Comparison of ENCODE assay signal across 9 cellular contexts in genomic region chr15:75732809-75733451, GRCh38. TPM values are rescaled to one million over a fixed set of nuclear protein-coding genes. Genes with fewer than 3 reads are reported as not detected.
DNase-seq lines count a peak whose midpoint lies in the region; ATAC-seq and TF ChIP-seq lines count a peak whose summit lies in the region.
"Had no signal": no experiment of that assay in that cellular context is flagged by ENCODE, and none has a peak within 500 bp of the region (broad histone marks: within the 10 kb centered on the region; RNA-seq: fewer than 3 reads in every experiment).

No MANE protein-coding gene starts in this region.

- ATAC-seq in GM19351 (IDR thresholded peaks at IDR 0.05; ENCODE audit: unreplicated experiment), result peak; percentile 60
- no peak for ATAC-seq in GM21619 (IDR thresholded peaks at IDR 0.05; ENCODE audit: unreplicated experiment)

- H3K36me3 ChIP-seq in BE2C, result no peaks in the 10 kb centered on the region
- H3K36me3 ChIP-seq in fibroblast of lung (ENCODE audit: control insufficient read depth, insufficient read depth, low read length), result no peaks in the 10 kb centered on the region

- H2AFZ ChIP-seq in fibroblast of lung (ENCODE audit: low read length), result peak overlapping the region; percentile 42

- H3K4me2 ChIP-seq in fibroblast of lung (ENCODE audit: extremely low read depth, insufficient read depth, low read length), result no peak overlapping the region

- H3K79me2 ChIP-seq in fibroblast of lung (ENCODE audit: control insufficient read depth, insufficient read depth, low read length), result no peaks in the 10 kb centered on the region

- H3K27ac ChIP-seq in fibroblast of lung (ENCODE audit: insufficient read depth, low read length), result no peak overlapping the region

- H3K27me3 Mint-ChIP-seq in nephron (ENCODE audit: low read depth), result peaks cover 1% of the 10 kb centered on the region

- H3K27ac Mint-ChIP-seq in nephron, result peak overlapping the region; percentile 95 to 100 (median 95)

- H3K9me3 Mint-ChIP-seq in nephron, result no peaks in the 10 kb centered on the region

- H3K4me1 Mint-ChIP-seq in nephron, result peaks cover 54% of the 10 kb centered on the region

- DNase-seq in BE2C, result peak; percentile 84
- peak; percentile 10 to 47 for DNase-seq in NOMO-1 (lab: John Stamatoyannopoulos, UW; ENCODE audit: unreplicated experiment in 2 of 2)
- peak; percentile 44 for DNase-seq in activated CD8-positive, alpha-beta memory T cell treated with anti-CD3 and anti-CD28 coated beads, Interleukin-2, amount 50 U/mL, for 4 hours
- peak; percentile 51 to 73 for DNase-seq in fibroblast of lung (ENCODE audit: low read depth in 2 of 2)
- peak; percentile 79 for DNase-seq in ureter (ENCODE audit: low spot score)

- TF ChIP-seq CTCF in BE2C (IDR thresholded peaks at IDR 0.05; ENCODE audit: low read depth, low read length) (peak; percentile 84), fibroblast of lung (conservative IDR thresholded peaks at IDR 0.05 in 1 of 2, IDR thresholded peaks at IDR 0.05 in 1 of 2; ENCODE audit: low read depth in 1 of 2, low read length in 2 of 2) (peak; percentile 74 to 90), nephron (IDR thresholded peaks at IDR 0.05; ENCODE audit: unreplicated experiment in 3 of 3) (peak; percentile 84 to 91 (median 85))

- H3K4me3 Mint-ChIP-seq in nephron, result peak overlapping the region; percentile 59 to 70 (median 66)

- no peak overlapping the region for H3K9ac ChIP-seq in fibroblast of lung (ENCODE audit: insufficient read depth, low read length)

- H3K27me3 ChIP-seq in BE2C (no peaks in the 10 kb centered on the region), fibroblast of lung (ENCODE audit: control insufficient read depth, insufficient read depth, low read length) (no peaks in the 10 kb centered on the region)

- H3K4me3 ChIP-seq in BE2C (ENCODE audit: low read depth, low read length) (peak overlapping the region; percentile 5; the same call in 1 of the 2 replicates), fibroblast of lung (replicated peaks in 1 of 4; ENCODE audit: control extremely low read depth in 1 of 4, insufficient read depth in 1 of 4, low read depth in 3 of 4, low read length in 4 of 4) (no peak overlapping the region)
- H3K4me3 ChIP-seq: skin epidermis had no signal

- H3K4me1 ChIP-seq in BE2C (peaks cover 17% of the 10 kb centered on the region), fibroblast of lung (ENCODE audit: control insufficient read depth, extremely low read depth, insufficient read depth, low read length) (peaks cover 4% of the 10 kb centered on the region)

- H3K36me3 Mint-ChIP-seq in nephron (ENCODE audit: low read depth), result no peaks in the 10 kb centered on the region

- H3K9me3 ChIP-seq in BE2C (no peaks in the 10 kb centered on the region), fibroblast of lung (ENCODE audit: control insufficient read depth, insufficient read depth, low read depth, low read length) (no peaks in the 10 kb centered on the region)

- H4K20me1 ChIP-seq in fibroblast of lung (ENCODE audit: control insufficient read depth, extremely low read depth, insufficient read depth, low read length), result no peaks in the 10 kb centered on the region

RNA-seq across cellular contexts. Expression of gene CSPG4, which starts 20.3 kb away (rescaled TPM):
- polyA plus RNA-seq in BE2C (2012; ENCODE audit: insufficient read depth, insufficient read length, low read depth), result 5.9 TPM
- total RNA-seq in fibroblast of lung (26.5 and 109 TPM in 2 replicates), ureter (31.0 TPM)
- polyA plus RNA-seq in fibroblast of lung, result 14.5 and 23.1 TPM in 2 replicates
- 47.8 and 91.2 TPM in 2 replicates for polyA plus RNA-seq in fibroblast of lung (2012)
- 130 and 217 TPM in 2 replicates for polyA minus RNA-seq in fibroblast of lung (ENCODE audit: low replicate concordance)

Comparison
In these comparisons a context has a peak if more than half of its experiments do, and no peak if none do; other contexts are left out.
1. DNase-seq: peak in every context shown above with its lines; median percentile 84 in BE2C; 79 in ureter; 62 in fibroblast of lung; 44 in activated CD8-positive, alpha-beta memory T cell treated with anti-CD3 and anti-CD28 coated beads, Interleukin-2, amount 50 U/mL, for 4 hours; 28 in NOMO-1.